ENCODE assay signal across 8 cellular contexts in genomic region chr11:95705485-95706124, GRCh38.
DNase-seq lines count a peak whose midpoint lies in the region; ATAC-seq lines count a peak whose summit lies in the region.

No MANE protein-coding gene starts in this region.

- ATAC-seq in HG02973 (IDR thresholded peaks at IDR 0.05; ENCODE audit: unreplicated experiment), result peak; percentile 77

- H3K4me3 ChIP-seq in skeletal muscle cell (ENCODE audit: low read depth, low read length), result no peak overlapping the region

- peak; percentile 28 for DNase-seq in NK-92 treated with Interleukin-12 subunit alpha and Interleukin-12 subunit beta, amount 100 ng/mL, for 24 hours (lab: John Stamatoyannopoulos, UW)
- DNase-seq in NK-92 (lab: John Stamatoyannopoulos, UW; ENCODE audit: unreplicated experiment) (no peak), NCI-H1930 (lab: John Stamatoyannopoulos, UW) (peak; percentile 15 to 66), T-helper 22 cell (ENCODE audit: low read depth) (peak; percentile 61), astrocyte of the hippocampus (ENCODE audit: low read depth, low spot score) (peak; percentile 95), hippocampal formation (lab: John Stamatoyannopoulos, UW) (peak; percentile 87 to 90), skeletal muscle cell (ENCODE audit: low read depth) (peak; percentile 65)
